Comparison of ENCODE assay signal across 7 cellular contexts in the genomic region with DNA sequence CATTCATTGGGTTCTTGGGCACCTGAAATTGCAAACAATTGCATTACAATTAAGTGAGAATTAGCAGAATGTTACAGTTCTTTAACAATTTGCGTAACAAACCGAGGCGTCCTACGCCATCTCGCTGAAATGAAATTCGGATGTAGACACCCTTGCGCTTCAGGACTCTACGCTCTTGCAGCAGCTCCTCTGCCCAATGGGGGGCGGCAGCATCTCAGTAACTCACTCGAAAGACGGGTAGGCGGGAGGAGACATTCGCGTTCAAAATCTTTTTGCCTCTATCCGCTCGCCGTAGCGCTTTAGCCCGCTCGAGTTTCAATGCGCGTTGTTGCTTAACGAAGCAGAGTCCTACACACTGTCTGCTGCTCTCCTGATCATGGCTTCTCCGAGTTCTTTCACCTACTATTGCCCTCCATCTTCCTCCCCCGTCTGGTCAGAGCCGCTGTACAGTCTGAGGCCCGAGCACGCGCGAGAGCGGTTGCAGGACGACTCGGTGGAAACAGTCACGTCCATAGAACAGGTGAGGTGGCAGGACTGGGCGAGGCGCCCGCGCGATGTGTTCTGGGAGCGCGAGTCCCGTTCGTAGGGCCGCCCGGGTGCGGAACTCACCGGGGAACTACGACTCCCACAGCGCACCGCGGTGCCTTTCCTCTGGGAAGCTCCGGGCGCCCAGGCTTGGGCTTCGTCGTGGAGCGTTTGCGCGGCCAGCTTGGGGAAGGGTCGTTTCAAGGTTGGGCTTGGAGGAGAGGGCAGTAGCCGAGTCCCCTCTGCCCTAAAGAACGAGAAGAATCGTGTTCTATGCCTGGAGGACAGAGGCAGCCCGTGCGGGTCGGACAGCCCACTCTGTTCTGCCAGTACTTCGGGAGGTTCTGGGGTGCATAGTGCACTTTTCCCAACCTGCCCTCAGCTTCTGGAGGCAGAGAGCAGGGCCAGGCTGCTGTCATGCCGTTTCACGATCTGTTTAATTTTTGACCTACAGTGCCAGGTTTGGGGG.
A peak's percentile ranks its signal among the peaks of the same experiment; 100 is the strongest.
DNase-seq lines count a peak whose midpoint lies in the region; ATAC-seq, FAIRE-seq and TF ChIP-seq lines count a peak whose summit lies in the region.

A gene with protein sequence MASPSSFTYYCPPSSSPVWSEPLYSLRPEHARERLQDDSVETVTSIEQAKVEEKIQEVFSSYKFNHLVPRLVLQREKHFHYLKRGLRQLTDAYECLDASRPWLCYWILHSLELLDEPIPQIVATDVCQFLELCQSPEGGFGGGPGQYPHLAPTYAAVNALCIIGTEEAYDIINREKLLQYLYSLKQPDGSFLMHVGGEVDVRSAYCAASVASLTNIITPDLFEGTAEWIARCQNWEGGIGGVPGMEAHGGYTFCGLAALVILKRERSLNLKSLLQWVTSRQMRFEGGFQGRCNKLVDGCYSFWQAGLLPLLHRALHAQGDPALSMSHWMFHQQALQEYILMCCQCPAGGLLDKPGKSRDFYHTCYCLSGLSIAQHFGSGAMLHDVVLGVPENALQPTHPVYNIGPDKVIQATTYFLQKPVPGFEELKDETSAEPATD (plus strand): TSS at position 318 of the 994 bp plus-strand sequence. CDS start 59 bp downstream, at position 377.

- DNase-seq in GM18507 (ENCODE audit: extremely low spot score, insufficient read length, low read depth) (peak; percentile 89), NCI-H2029 treated with DMSO at 0.1 percent for 48 hours (lab: John Stamatoyannopoulos, UW) (peak; percentile 54), T1000 (lab: John Stamatoyannopoulos, UW) (peak; percentile 91), astrocyte of the spinal cord (ENCODE audit: low read depth, low spot score) (peak; percentile 98), hippocampal formation (lab: John Stamatoyannopoulos, UW) (peak; percentile 96), retina (peak; percentile 99)

- in situ Hi-C loops in astrocyte of the spinal cord (cut with HindIII; ENCODE audit: low sequenced_read_pairs): no loop called here

- peak; percentile 87 for TF ChIP-seq CTCF in astrocyte of the spinal cord (IDR thresholded peaks at IDR 0.05; ENCODE audit: low read depth, low read length)

- H3K4me3 ChIP-seq in astrocyte of the spinal cord (ENCODE audit: low read depth, low read length): peak within 1 kb of the TSS; percentile 89

- peak; percentile 98 for FAIRE-seq in GM18507 (lab: Jason Lieb, UNC)

- peak; percentile 93 for ATAC-seq in HG03025 (IDR thresholded peaks at IDR 0.05; ENCODE audit: low FRiP score, unreplicated experiment)

Comparison
In these comparisons a context has a peak if more than half of its experiments do, and no peak if none do; other contexts are left out.
1. Peak in every context shown above with its lines: DNase-seq, ATAC-seq and H3K4me3 ChIP-seq.